ENCODE assay signal across 1 cellular context in the genomic region with DNA sequence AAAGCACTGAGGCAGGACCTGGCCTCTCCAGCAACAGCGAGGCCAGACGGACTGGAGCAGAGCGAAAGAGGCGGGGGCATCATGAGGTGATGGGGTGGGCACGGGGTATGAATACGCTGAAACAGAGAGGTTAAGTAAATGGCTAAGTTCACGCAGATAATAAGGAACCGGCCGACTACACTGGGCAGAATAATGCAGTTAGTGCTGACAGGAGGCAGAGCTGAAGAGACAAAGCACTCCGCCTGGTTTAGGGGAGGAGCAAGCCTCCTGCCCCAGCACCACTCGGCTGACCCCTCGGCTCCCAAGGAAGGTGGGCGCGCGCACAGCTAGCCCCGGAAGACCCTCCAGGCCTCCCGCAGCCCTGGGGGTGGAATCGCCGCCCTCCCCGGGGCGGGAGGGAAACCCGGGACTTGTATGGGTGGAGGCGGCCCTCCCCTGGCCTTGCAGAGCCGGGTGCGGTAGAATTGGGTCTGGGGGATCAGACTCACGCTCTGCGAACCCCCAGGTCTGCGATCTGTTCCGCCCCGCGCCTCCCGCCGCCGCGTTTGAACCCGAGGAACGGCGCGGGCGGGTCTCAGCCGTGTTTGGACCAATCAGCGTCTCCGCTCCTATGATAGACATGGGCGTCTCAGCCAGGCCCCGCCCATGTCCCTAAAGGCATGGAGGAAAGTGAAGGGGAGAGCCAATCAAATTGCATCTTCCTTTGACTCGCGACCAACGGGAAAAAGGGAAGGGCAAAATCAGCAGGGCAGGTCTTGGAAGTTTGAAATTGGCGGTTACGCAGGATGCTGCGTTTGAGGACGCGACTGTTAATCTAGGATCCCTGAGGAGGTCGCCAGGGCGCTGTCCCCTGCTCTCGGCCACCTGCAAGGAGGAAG.
TF ChIP-seq lines count a peak whose summit lies in the region.

Gene CIT (minus strand): TSS at position 560 of the 878 bp plus-strand sequence. CDS start 1,152 bp downstream, outside the sequence.

TF ChIP-seq in HepG2, 621 proteins besides CTCF, POLR2A, EP300 and RAD21 (continued from another document and continues in another):
- TF ChIP-seq JUND (CRISPR knock-in tag; IDR thresholded peaks at IDR 0.05) (no peak), ZBTB42 (CRISPR knock-in tag; IDR thresholded peaks at IDR 0.05) (no peak), KLF11 (CRISPR knock-in tag; IDR thresholded peaks at IDR 0.05) (no peak), ZNF280D (CRISPR knock-in tag; IDR thresholded peaks at IDR 0.05) (no peak), EEA1 (CRISPR knock-in tag; IDR thresholded peaks at IDR 0.05; ENCODE audit: borderline replicate concordance) (no peak), HOXA3 (CRISPR knock-in tag; IDR thresholded peaks at IDR 0.05) (peak; percentile 29; the same call in 1 of the 2 replicates), ZBTB33 (CRISPR knock-in tag; IDR thresholded peaks at IDR 0.05) (no peak), SYNCRIP (IDR thresholded peaks at IDR 0.05; ENCODE audit: insufficient read depth, low read depth, low read length) (no peak), ZNF839 (CRISPR knock-in tag; IDR thresholded peaks at IDR 0.05; ENCODE audit: borderline replicate concordance) (no peak), HNRNPUL1 (IDR thresholded peaks at IDR 0.05; ENCODE audit: low read depth, low read length) (no peak), ZNF143 (CRISPR knock-in tag; IDR thresholded peaks at IDR 0.05) (no peak), USF2 (IDR thresholded peaks at IDR 0.05; ENCODE audit: low read depth, low read length) (no peak), USF2 (CRISPR knock-in tag; IDR thresholded peaks at IDR 0.05; ENCODE audit: borderline replicate concordance) (no peak), HNF4G (IDR thresholded peaks at IDR 0.05; ENCODE audit: borderline replicate concordance, low read depth, low read length) (no peak), HNF4G (CRISPR knock-in tag; IDR thresholded peaks at IDR 0.05; ENCODE audit: borderline replicate concordance, low read depth) (no peak), ZNF230 (CRISPR knock-in tag; IDR thresholded peaks at IDR 0.05) (no peak), ZNF7 (CRISPR knock-in tag; IDR thresholded peaks at IDR 0.05) (no peak), REXO4 (CRISPR knock-in tag; IDR thresholded peaks at IDR 0.05; ENCODE audit: borderline replicate concordance) (0 out of 2 replicates have a peak, but pooled peaks have one; percentile 17), HDAC1 (CRISPR knock-in tag; IDR thresholded peaks at IDR 0.05) (peak; percentile 92), ZNF605 (CRISPR knock-in tag; IDR thresholded peaks at IDR 0.05) (no peak), TSC22D2 (CRISPR knock-in tag; IDR thresholded peaks at IDR 0.05; ENCODE audit: borderline replicate concordance) (no peak), ATF7-NPFF (CRISPR knock-in tag; IDR thresholded peaks at IDR 0.05; ENCODE audit: low read depth) (peak; percentile 88), ARID5B (CRISPR knock-in tag; IDR thresholded peaks at IDR 0.05) (no peak), MTF1 (CRISPR knock-in tag; IDR thresholded peaks at IDR 0.05) (no peak), BCL6 (CRISPR knock-in tag; IDR thresholded peaks at IDR 0.05) (no peak), RORA (CRISPR knock-in tag; IDR thresholded peaks at IDR 0.05) (no peak), ZKSCAN8 (CRISPR knock-in tag; IDR thresholded peaks at IDR 0.05; ENCODE audit: borderline replicate concordance) (no peak), WIZ (CRISPR knock-in tag; IDR thresholded peaks at IDR 0.05) (no peak), ZNF253 (CRISPR knock-in tag; IDR thresholded peaks at IDR 0.05; ENCODE audit: borderline replicate concordance) (peak; percentile 70; the same call in 1 of the 2 replicates), ZNF136 (CRISPR knock-in tag; IDR thresholded peaks at IDR 0.05; ENCODE audit: low read depth) (no peak), ZSCAN22 (CRISPR knock-in tag; IDR thresholded peaks at IDR 0.05) (no peak), DMAP1 (CRISPR knock-in tag; IDR thresholded peaks at IDR 0.05) (peak; percentile 32; the same call in 1 of the 2 replicates), JUNB (CRISPR knock-in tag; IDR thresholded peaks at IDR 0.05; ENCODE audit: borderline replicate concordance) (no peak), ZNF296 (CRISPR knock-in tag; conservative IDR thresholded peaks at IDR 0.05) (no peak), SSRP1 (CRISPR knock-in tag; IDR thresholded peaks at IDR 0.05) (no peak), ZNF180 (CRISPR knock-in tag; IDR thresholded peaks at IDR 0.05; ENCODE audit: borderline replicate concordance, low read depth) (no peak), ASH2L (IDR thresholded peaks at IDR 0.05; ENCODE audit: insufficient read length, low read depth, low read length) (peak; percentile 44), MAX (IDR thresholded peaks at IDR 0.05) (peak; percentile 49; the same call in 1 of the 2 replicates), TEF (CRISPR knock-in tag; IDR thresholded peaks at IDR 0.05) (no peak), FOXO4 (CRISPR knock-in tag; conservative IDR thresholded peaks at IDR 0.05) (no peak), ZNF24 (IDR thresholded peaks at IDR 0.05) (no peak), ZNF101 (CRISPR knock-in tag; IDR thresholded peaks at IDR 0.05; ENCODE audit: borderline replicate concordance, low read depth) (no peak), ZC3H13 (CRISPR knock-in tag; IDR thresholded peaks at IDR 0.05) (no peak), ZNF83 (CRISPR knock-in tag; IDR thresholded peaks at IDR 0.05; ENCODE audit: borderline replicate concordance) (no peak)
- TF ChIP-seq, protein P1, sequence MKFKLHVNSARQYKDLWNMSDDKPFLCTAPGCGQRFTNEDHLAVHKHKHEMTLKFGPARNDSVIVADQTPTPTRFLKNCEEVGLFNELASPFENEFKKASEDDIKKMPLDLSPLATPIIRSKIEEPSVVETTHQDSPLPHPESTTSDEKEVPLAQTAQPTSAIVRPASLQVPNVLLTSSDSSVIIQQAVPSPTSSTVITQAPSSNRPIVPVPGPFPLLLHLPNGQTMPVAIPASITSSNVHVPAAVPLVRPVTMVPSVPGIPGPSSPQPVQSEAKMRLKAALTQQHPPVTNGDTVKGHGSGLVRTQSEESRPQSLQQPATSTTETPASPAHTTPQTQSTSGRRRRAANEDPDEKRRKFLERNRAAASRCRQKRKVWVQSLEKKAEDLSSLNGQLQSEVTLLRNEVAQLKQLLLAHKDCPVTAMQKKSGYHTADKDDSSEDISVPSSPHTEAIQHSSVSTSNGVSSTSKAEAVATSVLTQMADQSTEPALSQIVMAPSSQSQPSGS (CRISPR knock-in tag; IDR thresholded peaks at IDR 0.05) = no peak
- TF ChIP-seq, protein P2, sequence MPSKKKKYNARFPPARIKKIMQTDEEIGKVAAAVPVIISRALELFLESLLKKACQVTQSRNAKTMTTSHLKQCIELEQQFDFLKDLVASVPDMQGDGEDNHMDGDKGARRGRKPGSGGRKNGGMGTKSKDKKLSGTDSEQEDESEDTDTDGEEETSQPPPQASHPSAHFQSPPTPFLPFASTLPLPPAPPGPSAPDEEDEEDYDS (CRISPR knock-in tag; IDR thresholded peaks at IDR 0.05) = peak; percentile 85
- TF ChIP-seq, protein P3, sequence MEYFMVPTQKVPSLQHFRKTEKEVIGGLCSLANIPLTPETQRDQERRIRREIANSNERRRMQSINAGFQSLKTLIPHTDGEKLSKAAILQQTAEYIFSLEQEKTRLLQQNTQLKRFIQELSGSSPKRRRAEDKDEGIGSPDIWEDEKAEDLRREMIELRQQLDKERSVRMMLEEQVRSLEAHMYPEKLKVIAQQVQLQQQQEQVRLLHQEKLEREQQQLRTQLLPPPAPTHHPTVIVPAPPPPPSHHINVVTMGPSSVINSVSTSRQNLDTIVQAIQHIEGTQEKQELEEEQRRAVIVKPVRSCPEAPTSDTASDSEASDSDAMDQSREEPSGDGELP (IDR thresholded peaks at IDR 0.05; ENCODE audit: borderline replicate concordance, low read depth) = 0 out of 2 replicates have a peak, but pooled peaks have one; percentile 46
